ENCODE assay signal across 18 cellular contexts in the genomic region with DNA sequence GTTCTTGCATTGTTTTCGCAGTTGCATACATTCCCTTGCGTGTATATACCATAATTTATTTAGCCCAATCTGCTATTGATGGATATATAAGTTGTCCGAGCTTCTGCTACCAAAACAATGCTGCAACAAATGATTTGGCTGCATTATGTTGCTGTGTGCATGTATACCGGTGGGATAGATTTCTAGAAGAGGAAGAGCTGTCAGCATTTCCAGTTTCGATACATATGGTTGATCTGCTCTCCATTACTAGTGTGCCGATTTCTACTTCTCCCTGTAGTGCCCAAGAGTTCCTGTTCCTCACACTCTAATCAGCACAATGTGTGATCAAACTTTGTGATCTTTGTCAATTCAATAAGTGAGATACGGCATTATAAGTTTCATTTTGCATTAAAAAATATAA.
"Had no signal": no experiment of that assay in that cellular context is flagged by ENCODE, and none has a peak within 500 bp of the region (broad histone marks: within the 10 kb centered on the region; RNA-seq: fewer than 3 reads in every experiment).

No MANE protein-coding gene starts in this region.

- H3K9me3 ChIP-seq: gastrocnemius medialis, heart right ventricle, mucosa of descending colon, ovary, stomach had no signal

- DNase-seq: effector memory CD4-positive, alpha-beta T cell; gastrocnemius medialis; heart right ventricle; mammary epithelial cell; mucosa of descending colon; naive thymus-derived CD8-positive, alpha-beta T cell; ovary; right cardiac atrium; small intestine; stimulated activated CD4-positive, alpha-beta T cell treated with anti-CD3 and anti-CD28 coated beads, Interleukin-12 subunit alpha, Interleukin-12 subunit beta, amount 100 ng/mL, for 4 hours; stimulated activated naive CD4-positive, alpha-beta T cell; stomach; substantia nigra; trophoblast cell had no signal

- H3K4me3 ChIP-seq: gastrocnemius medialis, heart right ventricle, mucosa of descending colon, ovary, stomach had no signal

- H3K4me1 Mint-ChIP-seq: naive thymus-derived CD8-positive, alpha-beta T cell had no signal

- H3K36me3 Mint-ChIP-seq: naive thymus-derived CD8-positive, alpha-beta T cell had no signal

- H3K27ac Mint-ChIP-seq: naive thymus-derived CD8-positive, alpha-beta T cell; progenitor cell of endocrine pancreas had no signal

- H3K27me3 ChIP-seq: gastrocnemius medialis, heart right ventricle, ovary, stomach had no signal

- ATAC-seq: esophagus mucosa; gastrocnemius medialis; heart right ventricle; left lobe of liver; mucosa of descending colon; naive thymus-derived CD8-positive, alpha-beta T cell; right cardiac atrium had no signal

- H3K4me3 Mint-ChIP-seq: naive thymus-derived CD8-positive, alpha-beta T cell; neural crest cell had no signal

- H3K9me3 Mint-ChIP-seq: naive thymus-derived CD8-positive, alpha-beta T cell; neural crest cell had no signal

- H3K27ac ChIP-seq: gastrocnemius medialis, heart right ventricle, ovary, stomach had no signal

- H3K36me3 ChIP-seq: gastrocnemius medialis, heart right ventricle, ovary, stomach had no signal
